ENCODE assay signal across 8 cellular contexts in genomic region chr11:85854212-85854556, GRCh38. TPM values are rescaled to one million over a fixed set of nuclear protein-coding genes. Genes with fewer than 3 reads are reported as not detected.
DNase-seq lines count a peak whose midpoint lies in the region; ATAC-seq, FAIRE-seq and TF ChIP-seq lines count a peak whose summit lies in the region.

No MANE protein-coding gene starts in this region.

- intact Hi-C loops in activated naive CD4-positive, alpha-beta T cell treated with anti-CD3 and anti-CD28 coated beads for 36 hours (cut with micrococcal nuclease), result loop anchor here (1.0 to 10.0 kb wide), 13 partner anchors 93 to 1065 kb away; partner anchors contain the start of genes ME3 and TMEM126B
- intact Hi-C loops in lower leg skin (cut with DNase I; ENCODE audit: low total_unique reads), result loop anchor here (10.0 kb wide), 1 partner anchor 259 kb away; no protein-coding TSS in a partner anchor
- intact Hi-C loops in transverse colon (cut with DNase I; ENCODE audit: low total_unique reads), result loop anchor here (10.0 kb wide), 1 partner anchor 361 kb away; no protein-coding TSS in a partner anchor

- peak overlapping the region; percentile 89 for H3K27ac Mint-ChIP-seq in activated naive CD4-positive, alpha-beta T cell treated with anti-CD3 and anti-CD28 coated beads for 36 hours
- H3K27ac Mint-ChIP-seq in astrocyte (ENCODE audit: unreplicated experiment), result peak overlapping the region; percentile 84

- peak overlapping the region; percentile 99 for H2AFZ ChIP-seq in astrocyte (ENCODE audit: low read depth, low read length)

- 20 to 30% methylated on average over 7 of the region's 7 CpGs for WGBS in lower leg skin, 2 donors
- 19 to 31% methylated on average over 7 of the region's 7 CpGs for WGBS in transverse colon (ENCODE audit: low coverage in 1 of 2), 2 donors

- TF ChIP-seq POLR2A in lower leg skin (IDR thresholded peaks at IDR 0.05) (no peak), transverse colon (IDR thresholded peaks at IDR 0.05) (no peak)

- in situ Hi-C loops in transverse colon (cut with MboI; ENCODE audit: low pct_ligation_motif_present in 1 of 4, low pct_unique_long_range_greater_than_20kb in 1 of 4, low sequenced_read_pairs in 3 of 4), result loop anchor here (10.0 to 25.0 kb wide), 3 partner anchors 183 to 361 kb away; no protein-coding TSS in a partner anchor

- TF ChIP-seq EP300 in transverse colon (IDR thresholded peaks at IDR 0.05; ENCODE audit: low read depth), result no peak

- no peaks in the 10 kb centered on the region for H3K79me2 ChIP-seq in astrocyte (ENCODE audit: insufficient read depth, low read length)

- peak overlapping the region; percentile 83 for H3K9ac ChIP-seq in astrocyte (ENCODE audit: low read length)

- no peaks in the 10 kb centered on the region for H4K20me1 ChIP-seq in astrocyte (ENCODE audit: insufficient read depth, low read length)

- peak overlapping the region; percentile 69 for H3K4me3 ChIP-seq in astrocyte (ENCODE audit: insufficient read depth, low read depth, low read length)
- peak overlapping the region; percentile 38 for H3K4me3 ChIP-seq in lower leg skin (ENCODE audit: low read depth, poor library complexity, severe bottlenecking)
- peak overlapping the region; percentile 23 to 72 (median 44) for H3K4me3 ChIP-seq in transverse colon

- H3K9me3 Mint-ChIP-seq in activated naive CD4-positive, alpha-beta T cell treated with anti-CD3 and anti-CD28 coated beads for 36 hours, result peaks cover 2% of the 10 kb centered on the region
- H3K9me3 Mint-ChIP-seq in astrocyte (ENCODE audit: unreplicated experiment), result peaks cover 10% of the 10 kb centered on the region

- H3K4me1 Mint-ChIP-seq in activated naive CD4-positive, alpha-beta T cell treated with anti-CD3 and anti-CD28 coated beads for 36 hours (ENCODE audit: low read depth), result peaks cover 7% of the 10 kb centered on the region
- H3K4me1 Mint-ChIP-seq in astrocyte (ENCODE audit: low read depth, unreplicated experiment), result peaks cover 10% of the 10 kb centered on the region

- H3K9me3 ChIP-seq in astrocyte (ENCODE audit: insufficient read depth, low read depth, low read length), result no peaks in the 10 kb centered on the region
- no peaks in the 10 kb centered on the region for H3K9me3 ChIP-seq in transverse colon

- TF ChIP-seq CTCF in astrocyte (IDR thresholded peaks at IDR 0.05; ENCODE audit: insufficient read depth, low read depth, low read length) (no peak), lower leg skin (IDR thresholded peaks at IDR 0.05) (no peak), transverse colon (IDR thresholded peaks at IDR 0.05) (no peak)

- no peaks in the 10 kb centered on the region for H3K36me3 ChIP-seq in astrocyte (ENCODE audit: insufficient read depth, low read length)
- H3K36me3 ChIP-seq in transverse colon, result no peaks in the 10 kb centered on the region

- DNase-seq in activated naive CD4-positive, alpha-beta T cell treated with anti-CD3 and anti-CD28 coated beads for 36 hours, result no peak
- DNase-seq in activated naive CD4-positive, alpha-beta T cell treated with anti-CD3 and anti-CD28 coated beads, Interleukin-2, amount 50 U/mL, for 16 hours, result no peak
- DNase-seq in astrocyte (ENCODE audit: low read depth) (no peak), lower leg skin (ENCODE audit: low spot score in 2 of 2) (no peak), transverse colon (no peak), NCI-H1436 (lab: John Stamatoyannopoulos, UW) (no peak)
- DNase-seq in stimulated activated naive CD4-positive, alpha-beta T cell (lab: John Stamatoyannopoulos, UW), result no peak

- H3K27ac ChIP-seq in astrocyte (ENCODE audit: low read depth, low read length) (peak overlapping the region; percentile 80), transverse colon (peak overlapping the region; percentile 81 to 91 (median 88))

- no peaks in the 10 kb centered on the region for H3K27me3 ChIP-seq in astrocyte (ENCODE audit: insufficient read depth, low read length)
- H3K27me3 ChIP-seq in transverse colon, result no peaks in the 10 kb centered on the region

- no peak for FAIRE-seq in astrocyte (lab: Jason Lieb, UNC)

- peak overlapping the region; percentile 88 for H3K4me3 Mint-ChIP-seq in activated naive CD4-positive, alpha-beta T cell treated with anti-CD3 and anti-CD28 coated beads for 36 hours
- peak overlapping the region; percentile 81 for H3K4me3 Mint-ChIP-seq in astrocyte (ENCODE audit: unreplicated experiment)

- peaks cover 5% of the 10 kb centered on the region for H3K4me1 ChIP-seq in astrocyte (ENCODE audit: insufficient read depth, low read length)
- H3K4me1 ChIP-seq in transverse colon, result peaks cover 0 to 12% (median 8%) of the 10 kb centered on the region in 4 donors

- CTCF ChIA-PET in activated naive CD4-positive, alpha-beta T cell treated with anti-CD3 and anti-CD28 coated beads for 36 hours (lab: Charles Lee), result interaction anchor here (0.7 to 1.7 kb wide), 23 partner anchors 10 to 603 kb away, joined by 3 to 9 read pairs (median 4); partner anchors contain the start of gene HIKESHI

- H3K4me2 ChIP-seq in astrocyte (ENCODE audit: low read length), result peak overlapping the region; percentile 92

- ATAC-seq in GM18870 (IDR thresholded peaks at IDR 0.05; ENCODE audit: unreplicated experiment), result no peak

- peaks cover 8% of the 10 kb centered on the region for H3K36me3 Mint-ChIP-seq in activated naive CD4-positive, alpha-beta T cell treated with anti-CD3 and anti-CD28 coated beads for 36 hours (ENCODE audit: low read depth)
- H3K36me3 Mint-ChIP-seq in astrocyte (ENCODE audit: low read depth, unreplicated experiment), result peaks cover 3% of the 10 kb centered on the region

- no peaks in the 10 kb centered on the region for H3K27me3 Mint-ChIP-seq in activated naive CD4-positive, alpha-beta T cell treated with anti-CD3 and anti-CD28 coated beads for 36 hours (ENCODE audit: low read depth)
- H3K27me3 Mint-ChIP-seq in astrocyte (ENCODE audit: low read depth, unreplicated experiment), result no peaks in the 10 kb centered on the region

RNA-seq across cellular contexts. Expression of gene CCDC83, which starts 1.0 kb away (rescaled TPM):
- not detected for total RNA-seq in activated naive CD4-positive, alpha-beta T cell treated with anti-CD3 and anti-CD28 coated beads for 36 hours
- total RNA-seq in astrocyte (not detected in 2 replicates), lower leg skin (not detected), transverse colon (not detected)

RNA-seq across cellular contexts. Expression of gene SYTL2, which starts 43.2 kb away (rescaled TPM):
- 10 to 100 TPM; 13.8 to 13.9 TPM for total RNA-seq in activated naive CD4-positive, alpha-beta T cell treated with anti-CD3 and anti-CD28 coated beads for 36 hours
- total RNA-seq in astrocyte (35.2 and 36.9 TPM in 2 replicates), lower leg skin (10 to 100 TPM in 2 of 4 donors, 1 to 10 TPM in 2; 4.2 to 13.2 (median 8.9) TPM), transverse colon (1,000 to 10,000 TPM in 1 of 4 donors, 100 to 1,000 TPM in 3; 140 to 1,280 (median 344) TPM)
